Comparison of ENCODE assay signal across 26 cellular contexts in genomic region chr7:100943693-100944092, GRCh38. TPM values are rescaled to one million over a fixed set of nuclear protein-coding genes. Genes with fewer than 3 reads are reported as not detected.
"Had no signal": no experiment of that assay in that cellular context is flagged by ENCODE, and none has a peak within 500 bp of the region (broad histone marks: within the 10 kb centered on the region; RNA-seq: fewer than 3 reads in every experiment).

No MANE protein-coding gene starts in this region.

- H3K36me3 Mint-ChIP-seq: activated naive CD4-positive, alpha-beta T cell treated with anti-CD3 and anti-CD28 coated beads, Interleukin-2, amount 50 U/mL, for 72 hours; brain; natural killer cell; stimulated activated memory B cell treated with anti-CD40 and anti-IgM and Interleukin-4, amounts not matched to agents 10 μg/mL and 1 μg/mL and 100 μg/mL, for 72 hours had no signal

- H3K27ac ChIP-seq: foreskin keratinocyte, left ventricle myocardium inferior, sigmoid colon, stomach, suprapubic skin, uterus had no signal

- H3K27me3 ChIP-seq: foreskin keratinocyte, uterus had no signal

- DNase-seq: activated CD4-positive, alpha-beta memory T cell treated with anti-CD3 and anti-CD28 coated beads, Interleukin-2, amount 10 ng/mL, durations not matched to agents 7 days and 5 days; activated CD4-positive, alpha-beta T cell treated with anti-CD3 and anti-CD28 coated beads, Interleukin-2, amount 10 ng/mL, durations not matched to agents 24 days and 14 days; aorta; dermis blood vessel endothelial cell; effector CD8-positive, alpha-beta T cell; foreskin keratinocyte; kidney glomerular epithelial cell; left ventricle myocardium inferior; mammary epithelial cell; natural killer cell; retina; sigmoid colon; stimulated activated CD4-positive, alpha-beta T cell treated with anti-CD3 and anti-CD28 coated beads, Interleukin-15, amount 100 ng/mL, for 24 hours; stomach; transverse colon; uterus had no signal

- H3K4me1 ChIP-seq: foreskin keratinocyte, left ventricle myocardium inferior, suprapubic skin, uterus had no signal

- H3K4me3 ChIP-seq: left ventricle myocardium inferior, sigmoid colon, smooth muscle cell, stomach, suprapubic skin, transverse colon, uterus had no signal

- H3K36me3 ChIP-seq: left ventricle myocardium inferior, sigmoid colon, stomach, suprapubic skin, transverse colon, uterus had no signal

- H3K4me1 Mint-ChIP-seq: activated CD4-positive, alpha-beta memory T cell treated with anti-CD3 and anti-CD28 coated beads, Interleukin-2, amount 10 ng/mL, durations not matched to agents 7 days and 5 days; activated CD4-positive, alpha-beta T cell treated with anti-CD3 and anti-CD28 coated beads, Interleukin-2, amount 10 ng/mL, durations not matched to agents 24 days and 14 days; brain; stimulated activated memory B cell treated with anti-CD40 and anti-IgM and Interleukin-4, amounts not matched to agents 10 μg/mL and 1 μg/mL and 100 μg/mL, for 72 hours had no signal

- H3K9me3 Mint-ChIP-seq: activated CD4-positive, alpha-beta memory T cell treated with anti-CD3 and anti-CD28 coated beads, Interleukin-2, amount 10 ng/mL, durations not matched to agents 7 days and 5 days; activated CD4-positive, alpha-beta T cell treated with anti-CD3 and anti-CD28 coated beads, Interleukin-2, amount 10 ng/mL, durations not matched to agents 24 days and 14 days; activated naive CD4-positive, alpha-beta T cell treated with anti-CD3 and anti-CD28 coated beads, Interleukin-2, amount 50 U/mL, for 72 hours; natural killer cell had no signal

- H3K27ac Mint-ChIP-seq: activated CD4-positive, alpha-beta memory T cell treated with anti-CD3 and anti-CD28 coated beads, Interleukin-2, amount 10 ng/mL, durations not matched to agents 7 days and 5 days; activated CD4-positive, alpha-beta T cell treated with anti-CD3 and anti-CD28 coated beads, Interleukin-2, amount 10 ng/mL, durations not matched to agents 24 days and 14 days; activated naive CD4-positive, alpha-beta T cell treated with anti-CD3 and anti-CD28 coated beads, Interleukin-2, amount 50 U/mL, for 72 hours; brain; mesothelial cell of epicardium; natural killer cell; progenitor cell of endocrine pancreas; stimulated activated memory B cell treated with anti-CD40 and anti-IgM and Interleukin-4, amounts not matched to agents 10 μg/mL and 1 μg/mL and 100 μg/mL, for 72 hours had no signal

- ATAC-seq: activated CD4-positive, CD25-positive, alpha-beta regulatory T cell treated with anti-CD3 and anti-CD28 coated beads, Interleukin-2, amount 50 U/mL, for 24 hours; activated naive CD4-positive, alpha-beta T cell treated with anti-CD3 and anti-CD28 coated beads, Interleukin-2, amount 50 U/mL, for 72 hours; foreskin keratinocyte; natural killer cell; stimulated activated memory B cell treated with anti-CD40 and anti-IgM and Interleukin-4, amounts not matched to agents 10 μg/mL and 1 μg/mL and 100 μg/mL, for 72 hours had no signal

- H3K4me3 Mint-ChIP-seq: activated CD4-positive, alpha-beta memory T cell treated with anti-CD3 and anti-CD28 coated beads, Interleukin-2, amount 10 ng/mL, durations not matched to agents 7 days and 5 days; activated CD4-positive, alpha-beta T cell treated with anti-CD3 and anti-CD28 coated beads, Interleukin-2, amount 10 ng/mL, durations not matched to agents 24 days and 14 days; brain; mesothelial cell of epicardium; natural killer cell; stimulated activated memory B cell treated with anti-CD40 and anti-IgM and Interleukin-4, amounts not matched to agents 10 μg/mL and 1 μg/mL and 100 μg/mL, for 72 hours had no signal

- H3K9me3 ChIP-seq: suprapubic skin, uterus had no signal

RNA-seq across cellular contexts. Expression of gene MUC3A, which starts 5.6 kb away (rescaled TPM):
- total RNA-seq: activated CD4-positive, alpha-beta T cell treated with anti-CD3 and anti-CD28 coated beads, Interleukin-2, amount 10 ng/mL, durations not matched to agents 24 days and 14 days; dermis blood vessel endothelial cell; glomerular endothelial cell; osteocyte; smooth muscle cell; suprapubic skin had no signal
- polyA plus RNA-seq: smooth muscle cell had no signal

RNA-seq across cellular contexts. Expression of gene MUC12, which starts 25.7 kb away (rescaled TPM):
- total RNA-seq: dermis blood vessel endothelial cell, glomerular endothelial cell, osteocyte, suprapubic skin had no signal

RNA-seq across cellular contexts. Expression of gene ACHE, which starts 48.0 kb away (rescaled TPM):
- total RNA-seq: activated CD4-positive, alpha-beta T cell treated with anti-CD3 and anti-CD28 coated beads, Interleukin-2, amount 10 ng/mL, durations not matched to agents 24 days and 14 days had no signal
